Comparison of ENCODE assay signal across 22 cellular contexts in genomic region chr5:157085930-157086329, GRCh38. TPM values are rescaled to one million over a fixed set of nuclear protein-coding genes. Genes with fewer than 3 reads are reported as not detected.
DNase-seq lines count a peak whose midpoint lies in the region; ATAC-seq and TF ChIP-seq lines count a peak whose summit lies in the region.
"Had no signal": no experiment of that assay in that cellular context is flagged by ENCODE, and none has a peak within 500 bp of the region (broad histone marks: within the 10 kb centered on the region; RNA-seq: fewer than 3 reads in every experiment).

No MANE protein-coding gene starts in this region.

- no peak for ATAC-seq in natural killer cell
- ATAC-seq in natural killer cell treated with Interleukin-12 subunit alpha and Interleukin-12 subunit beta and Interleukin-15 and Interleukin-18, amount 100 ng/mL, for 72 hours = no peak
- no peak for ATAC-seq in HG03159 (IDR thresholded peaks at IDR 0.05; ENCODE audit: unreplicated experiment)
- ATAC-seq: HepG2, T-cell had no signal

- H3K4me1 Mint-ChIP-seq in natural killer cell = peaks cover 4 to 12% of the 10 kb centered on the region in 2 donors
- peaks cover 11 to 21% of the 10 kb centered on the region in 2 donors for H3K4me1 Mint-ChIP-seq in natural killer cell treated with Interleukin-12 subunit alpha and Interleukin-12 subunit beta and Interleukin-15 and Interleukin-18, amount 100 ng/mL, for 72 hours (ENCODE audit: low read depth in 2 of 2)
- H3K4me1 Mint-ChIP-seq: B cell had no signal

- H3K27ac Mint-ChIP-seq in natural killer cell = peak overlapping the region; percentile 37 to 63
- H3K27ac Mint-ChIP-seq in natural killer cell treated with Interleukin-12 subunit alpha and Interleukin-12 subunit beta and Interleukin-15 and Interleukin-18, amount 100 ng/mL, for 72 hours = peak overlapping the region in 1 of 2 donors; percentile 57
- H3K27ac Mint-ChIP-seq: B cell, T-cell had no signal

- intact Hi-C loops in natural killer cell (cut with micrococcal nuclease) = no loop called here

- TF ChIP-seq CTCF in natural killer cell (IDR thresholded peaks at IDR 0.05) = no peak

- no peaks in the 10 kb centered on the region for H3K9me3 Mint-ChIP-seq in natural killer cell
- H3K9me3 Mint-ChIP-seq in natural killer cell treated with Interleukin-12 subunit alpha and Interleukin-12 subunit beta and Interleukin-15 and Interleukin-18, amount 100 ng/mL, for 72 hours = no peaks in the 10 kb centered on the region
- H3K9me3 Mint-ChIP-seq: T-cell had no signal

- H3K36me3 Mint-ChIP-seq in natural killer cell = peaks cover 32% of the 10 kb centered on the region
- H3K36me3 Mint-ChIP-seq in natural killer cell treated with Interleukin-12 subunit alpha and Interleukin-12 subunit beta and Interleukin-15 and Interleukin-18, amount 100 ng/mL, for 72 hours = peaks cover 44% of the 10 kb centered on the region

- DNase-seq in natural killer cell (no peak), NOMO-1 treated with dmso at 0.1 percent for 144 hours (lab: John Stamatoyannopoulos, UW; ENCODE audit: unreplicated experiment) (peak; percentile 65), globus pallidus (ENCODE audit: low spot score) (peak; percentile 39), SW480 (ENCODE audit: low spot score) (no peak), occipital lobe (lab: John Stamatoyannopoulos, UW) (no peak)
- DNase-seq in natural killer cell treated with Interleukin-12 subunit alpha and Interleukin-12 subunit beta and Interleukin-15 and Interleukin-18, amount 100 ng/mL, for 72 hours (ENCODE audit: low spot score) = no peak
- DNase-seq: DMS53, GDM1, KBM-7, MM.1S, NCI-H1105 treated with DMSO at 0.1 percent for 48 hours, NCI-H2029 treated with DMSO at 0.1 percent for 48 hours, NCI-H226, NCI-H524, NCI-H774, PC-9, RPMI8226, SHP77, T-cell had no signal

- H3K27me3 Mint-ChIP-seq in natural killer cell (ENCODE audit: low read depth in 2 of 2) = no peaks in the 10 kb centered on the region
- no peaks in the 10 kb centered on the region for H3K27me3 Mint-ChIP-seq in natural killer cell treated with Interleukin-12 subunit alpha and Interleukin-12 subunit beta and Interleukin-15 and Interleukin-18, amount 100 ng/mL, for 72 hours
- H3K27me3 Mint-ChIP-seq: B cell, T-cell had no signal

- H3K4me3 Mint-ChIP-seq in natural killer cell = no peak overlapping the region
- H3K4me3 Mint-ChIP-seq in natural killer cell treated with Interleukin-12 subunit alpha and Interleukin-12 subunit beta and Interleukin-15 and Interleukin-18, amount 100 ng/mL, for 72 hours = no peak overlapping the region
- H3K4me3 Mint-ChIP-seq: B cell, T-cell had no signal

RNA-seq across cellular contexts. Expression of gene HAVCR2, which starts 22.9 kb away (rescaled TPM):
- total RNA-seq in natural killer cell = 10 to 100 TPM; 60.0 to 92.2 (median 74.3) TPM
- total RNA-seq in natural killer cell treated with Interleukin-12 subunit alpha and Interleukin-12 subunit beta and Interleukin-15 and Interleukin-18, amount 100 ng/mL, for 72 hours = 100 to 1,000 TPM; 378 to 721 TPM
- 7.0 TPM for total RNA-seq in occipital lobe
- total RNA-seq: PC-9 had no signal

RNA-seq across cellular contexts. Expression of gene HAVCR1, which starts 27.0 kb away (rescaled TPM):
- 10 to 100 TPM in 2 of 3 donors, 1 to 10 TPM in 1; 7.2 to 14.6 (median 10.9) TPM for total RNA-seq in natural killer cell
- 10 to 100 TPM; 23.9 to 26.5 TPM for total RNA-seq in natural killer cell treated with Interleukin-12 subunit alpha and Interleukin-12 subunit beta and Interleukin-15 and Interleukin-18, amount 100 ng/mL, for 72 hours
- 0.31 TPM for total RNA-seq in occipital lobe
- total RNA-seq: B cell, PC-9 had no signal

RNA-seq across cellular contexts. Expression of gene MED7, which starts 56.7 kb away (rescaled TPM):
- total RNA-seq in natural killer cell (10 to 100 TPM in 2 of 3 donors, 1 to 10 TPM in 1; 9.6 to 13.3 (median 12.4) TPM), occipital lobe (36.3 TPM)
- 10 to 100 TPM; 14.8 to 16.6 TPM for total RNA-seq in natural killer cell treated with Interleukin-12 subunit alpha and Interleukin-12 subunit beta and Interleukin-15 and Interleukin-18, amount 100 ng/mL, for 72 hours

Comparison
In these comparisons a context has a peak if more than half of its experiments do, and no peak if none do; other contexts are left out.
1. RNA of gene HAVCR2, which starts 22.9 kb away (total RNA-seq): 378 to 721 TPM in natural killer cell treated with Interleukin-12 subunit alpha and Interleukin-12 subunit beta and Interleukin-15 and Interleukin-18, amount 100 ng/mL, for 72 hours; 60.0 to 92.2 TPM in natural killer cell and 7.0 TPM in occipital lobe (single experiment); every median in the first group is over 4 times any median in the second.
2. DNase-seq: peak in NOMO-1 treated with dmso at 0.1 percent for 144 hours (single experiment) and globus pallidus (single experiment); none in natural killer cell (single experiment), natural killer cell treated with Interleukin-12 subunit alpha and Interleukin-12 subunit beta and Interleukin-15 and Interleukin-18, amount 100 ng/mL, for 72 hours (single experiment), SW480 (single experiment) and occipital lobe (single experiment).